1 cellular context compared by ENCODE assay signal in the genomic region with DNA sequence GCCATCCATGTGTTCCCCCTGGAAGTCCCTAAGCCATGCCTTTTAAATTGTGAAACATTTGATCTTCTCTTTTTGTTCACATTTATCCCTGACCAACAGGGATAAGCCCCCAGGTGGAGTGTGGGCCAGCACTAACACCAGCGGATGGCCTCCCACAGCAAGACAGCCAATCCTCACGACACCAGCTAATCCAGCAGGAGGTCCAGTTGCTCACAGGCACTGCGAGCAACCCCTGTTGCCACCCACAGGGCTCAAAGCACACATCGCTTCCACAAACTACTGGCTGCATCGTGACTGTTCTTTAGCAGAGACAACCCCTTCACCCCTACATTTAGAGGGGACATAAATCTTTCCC.
TF ChIP-seq lines count a peak whose summit lies in the region.

No MANE protein-coding gene starts in this region.

TF ChIP-seq in HCT116, 20 proteins besides CTCF, POLR2A, EP300 and RAD21:
- TF ChIP-seq EGR1 (IDR thresholded peaks at IDR 0.05; ENCODE audit: low read depth) (no peak), CEBPB (IDR thresholded peaks at IDR 0.05; ENCODE audit: low read depth) (no peak), YY1 (IDR thresholded peaks at IDR 0.05; ENCODE audit: extremely low read depth, insufficient replicate concordance, low read depth, low read length) (no peak), POLR2AphosphoS5 (IDR thresholded peaks at IDR 0.05; ENCODE audit: low read depth, low read length) (no peak), ZNF274 (IDR thresholded peaks at IDR 0.05; ENCODE audit: low read depth, low read length) (no peak), SRF (IDR thresholded peaks at IDR 0.05; ENCODE audit: low read depth) (no peak), JUND (IDR thresholded peaks at IDR 0.05) (no peak), SIN3A (IDR thresholded peaks at IDR 0.05; ENCODE audit: low read depth) (no peak), EZH2 (IDR thresholded peaks at IDR 0.05) (no peak), SP1 (IDR thresholded peaks at IDR 0.05; ENCODE audit: low read depth) (no peak), TCF7L2 (IDR thresholded peaks at IDR 0.05; ENCODE audit: borderline replicate concordance, extremely low read depth, insufficient read depth, insufficient read length) (no peak), ELF1 (IDR thresholded peaks at IDR 0.05; ENCODE audit: borderline replicate concordance, low read depth) (no peak), CBX3 (IDR thresholded peaks at IDR 0.05; ENCODE audit: low read depth) (no peak), FOSL1 (IDR thresholded peaks at IDR 0.05; ENCODE audit: low read depth) (no peak), EZH2phosphoT487 (IDR thresholded peaks at IDR 0.05; ENCODE audit: borderline replicate concordance) (no peak)
- TF ChIP-seq, protein P1, sequence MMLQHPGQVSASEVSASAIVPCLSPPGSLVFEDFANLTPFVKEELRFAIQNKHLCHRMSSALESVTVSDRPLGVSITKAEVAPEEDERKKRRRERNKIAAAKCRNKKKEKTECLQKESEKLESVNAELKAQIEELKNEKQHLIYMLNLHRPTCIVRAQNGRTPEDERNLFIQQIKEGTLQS (IDR thresholded peaks at IDR 0.05): no peak
- TF ChIP-seq, protein P2, sequence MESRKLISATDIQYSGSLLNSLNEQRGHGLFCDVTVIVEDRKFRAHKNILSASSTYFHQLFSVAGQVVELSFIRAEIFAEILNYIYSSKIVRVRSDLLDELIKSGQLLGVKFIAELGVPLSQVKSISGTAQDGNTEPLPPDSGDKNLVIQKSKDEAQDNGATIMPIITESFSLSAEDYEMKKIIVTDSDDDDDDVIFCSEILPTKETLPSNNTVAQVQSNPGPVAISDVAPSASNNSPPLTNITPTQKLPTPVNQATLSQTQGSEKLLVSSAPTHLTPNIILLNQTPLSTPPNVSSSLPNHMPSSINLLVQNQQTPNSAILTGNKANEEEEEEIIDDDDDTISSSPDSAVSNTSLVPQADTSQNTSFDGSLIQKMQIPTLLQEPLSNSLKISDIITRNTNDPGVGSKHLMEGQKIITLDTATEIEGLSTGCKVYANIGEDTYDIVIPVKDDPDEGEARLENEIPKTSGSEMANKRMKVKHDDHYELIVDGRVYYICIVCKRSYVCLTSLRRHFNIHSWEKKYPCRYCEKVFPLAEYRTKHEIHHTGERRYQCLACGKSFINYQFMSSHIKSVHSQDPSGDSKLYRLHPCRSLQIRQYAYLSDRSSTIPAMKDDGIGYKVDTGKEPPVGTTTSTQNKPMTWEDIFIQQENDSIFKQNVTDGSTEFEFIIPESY (IDR thresholded peaks at IDR 0.05; ENCODE audit: extremely low read depth, insufficient replicate concordance, low read length): no peak
- TF ChIP-seq, protein P3, sequence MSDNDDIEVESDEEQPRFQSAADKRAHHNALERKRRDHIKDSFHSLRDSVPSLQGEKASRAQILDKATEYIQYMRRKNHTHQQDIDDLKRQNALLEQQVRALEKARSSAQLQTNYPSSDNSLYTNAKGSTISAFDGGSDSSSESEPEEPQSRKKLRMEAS (IDR thresholded peaks at IDR 0.05): no peak
- TF ChIP-seq, protein P4, sequence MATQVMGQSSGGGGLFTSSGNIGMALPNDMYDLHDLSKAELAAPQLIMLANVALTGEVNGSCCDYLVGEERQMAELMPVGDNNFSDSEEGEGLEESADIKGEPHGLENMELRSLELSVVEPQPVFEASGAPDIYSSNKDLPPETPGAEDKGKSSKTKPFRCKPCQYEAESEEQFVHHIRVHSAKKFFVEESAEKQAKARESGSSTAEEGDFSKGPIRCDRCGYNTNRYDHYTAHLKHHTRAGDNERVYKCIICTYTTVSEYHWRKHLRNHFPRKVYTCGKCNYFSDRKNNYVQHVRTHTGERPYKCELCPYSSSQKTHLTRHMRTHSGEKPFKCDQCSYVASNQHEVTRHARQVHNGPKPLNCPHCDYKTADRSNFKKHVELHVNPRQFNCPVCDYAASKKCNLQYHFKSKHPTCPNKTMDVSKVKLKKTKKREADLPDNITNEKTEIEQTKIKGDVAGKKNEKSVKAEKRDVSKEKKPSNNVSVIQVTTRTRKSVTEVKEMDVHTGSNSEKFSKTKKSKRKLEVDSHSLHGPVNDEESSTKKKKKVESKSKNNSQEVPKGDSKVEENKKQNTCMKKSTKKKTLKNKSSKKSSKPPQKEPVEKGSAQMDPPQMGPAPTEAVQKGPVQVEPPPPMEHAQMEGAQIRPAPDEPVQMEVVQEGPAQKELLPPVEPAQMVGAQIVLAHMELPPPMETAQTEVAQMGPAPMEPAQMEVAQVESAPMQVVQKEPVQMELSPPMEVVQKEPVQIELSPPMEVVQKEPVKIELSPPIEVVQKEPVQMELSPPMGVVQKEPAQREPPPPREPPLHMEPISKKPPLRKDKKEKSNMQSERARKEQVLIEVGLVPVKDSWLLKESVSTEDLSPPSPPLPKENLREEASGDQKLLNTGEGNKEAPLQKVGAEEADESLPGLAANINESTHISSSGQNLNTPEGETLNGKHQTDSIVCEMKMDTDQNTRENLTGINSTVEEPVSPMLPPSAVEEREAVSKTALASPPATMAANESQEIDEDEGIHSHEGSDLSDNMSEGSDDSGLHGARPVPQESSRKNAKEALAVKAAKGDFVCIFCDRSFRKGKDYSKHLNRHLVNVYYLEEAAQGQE (IDR thresholded peaks at IDR 0.05; ENCODE audit: low read depth): no peak
